In genomic region chr7:90594791-90595317, GRCh38 we compare ENCODE assay signal across 8 cellular contexts. TPM values are rescaled to one million over a fixed set of nuclear protein-coding genes. Genes with fewer than 3 reads are reported as not detected.
DNase-seq lines count a peak whose midpoint lies in the region; ATAC-seq, FAIRE-seq and TF ChIP-seq lines count a peak whose summit lies in the region.

No MANE protein-coding gene starts in this region.

- TF ChIP-seq POLR2A in GM12891 (IDR thresholded peaks at IDR 0.05; ENCODE audit: low read depth, low read length) (no peak), esophagus squamous epithelium (IDR thresholded peaks at IDR 0.05) (no peak)

- no peak for ATAC-seq in GM18517 (IDR thresholded peaks at IDR 0.05; ENCODE audit: unreplicated experiment)

- H3K27me3 Mint-ChIP-seq in nephron (ENCODE audit: low read depth) = peaks cover 14% of the 10 kb centered on the region

- DNase-seq in GM12891 (ENCODE audit: insufficient read length, low spot score) (no peak), NCI-H226 (peak; percentile 72), epithelial cell of prostate (ENCODE audit: low read depth, low spot score) (peak; percentile 83), esophagus squamous epithelium (lab: John Stamatoyannopoulos, UW) (no peak), UCSD-AML1 (lab: John Stamatoyannopoulos, UW; ENCODE audit: unreplicated experiment) (no peak)
- no peak for DNase-seq in stimulated activated CD4-positive, alpha-beta T cell treated with anti-CD3 and anti-CD28 coated beads, Interleukin-2, amount 100 ng/mL, for 48 hours

- TF ChIP-seq CTCF in nephron (IDR thresholded peaks at IDR 0.05; ENCODE audit: unreplicated experiment in 3 of 3) (no peak), esophagus squamous epithelium (IDR thresholded peaks at IDR 0.05) (no peak)

- H3K27ac ChIP-seq in epithelial cell of prostate (peak overlapping the region; percentile 73), esophagus squamous epithelium (peak overlapping the region in 2 of 4 donors; percentile 60 to 80)

- peaks cover 0 to 18% (median 0%) of the 10 kb centered on the region in 4 donors for H3K27me3 ChIP-seq in esophagus squamous epithelium

- H3K9me3 Mint-ChIP-seq in nephron = no peaks in the 10 kb centered on the region

- H3K27ac Mint-ChIP-seq in nephron = peak overlapping the region; percentile 92 to 98 (median 96)

- H3K4me3 Mint-ChIP-seq in nephron = peak overlapping the region; percentile 87 to 96 (median 93)

- intact Hi-C loops in esophagus squamous epithelium (cut with DNase I) = no loop called here

- peak; percentile 59 for FAIRE-seq in GM12891 (lab: Jason Lieb, UNC)

- WGBS in esophagus squamous epithelium, 2 donors = 16 to 24% methylated on average over 10 of the region's 10 CpGs

- H3K4me1 Mint-ChIP-seq in nephron = peaks cover 39% of the 10 kb centered on the region

- H3K36me3 ChIP-seq in esophagus squamous epithelium = no peaks in the 10 kb centered on the region

- no peaks in the 10 kb centered on the region for H3K9me3 ChIP-seq in esophagus squamous epithelium

- no peaks in the 10 kb centered on the region for H3K36me3 Mint-ChIP-seq in nephron (ENCODE audit: low read depth)

- H3K4me3 ChIP-seq in esophagus squamous epithelium = peak overlapping the region in 2 of 4 donors; percentile 50 to 75

- peaks cover 5 to 29% (median 7%) of the 10 kb centered on the region in 3 donors for H3K4me1 ChIP-seq in esophagus squamous epithelium

TF ChIP-seq in GM12891, 5 proteins besides CTCF, POLR2A, EP300 and RAD21:
- TF ChIP-seq SPI1 (IDR thresholded peaks at IDR 0.05; ENCODE audit: low read depth, low read length) = no peak
- no peak for TF ChIP-seq PAX5 (IDR thresholded peaks at IDR 0.05; ENCODE audit: insufficient read depth, low read length, severe bottlenecking)
- TF ChIP-seq POU2F2 (IDR thresholded peaks at IDR 0.05; ENCODE audit: low read depth, low read length) = no peak

RNA-seq across cellular contexts. Expression of gene CDK14, which starts 1.3 kb away (rescaled TPM):
- polyA plus RNA-seq in GM12891 (2012; ENCODE audit: low read depth, missing spikeins) = 4.6 TPM
- 1 to 10 TPM in 2 of 4 donors, under 1 TPM in 2; 0.38 to 3.6 (median 1.3) TPM for total RNA-seq in esophagus squamous epithelium

Comparison
In these comparisons a context has a peak if more than half of its experiments do, and no peak if none do; other contexts are left out.
1. DNase-seq: peak in NCI-H226 (single experiment) and epithelial cell of prostate (single experiment); none in GM12891 (single experiment), esophagus squamous epithelium (single experiment), UCSD-AML1 (single experiment) and stimulated activated CD4-positive, alpha-beta T cell treated with anti-CD3 and anti-CD28 coated beads, Interleukin-2, amount 100 ng/mL, for 48 hours (0 of 2).